ENCODE assay signal across 10 cellular contexts in genomic region chrX:68694429-68695205, GRCh38. TPM values are rescaled to one million over a fixed set of nuclear protein-coding genes. Genes with fewer than 3 reads are reported as not detected.
A peak's percentile ranks its signal among the peaks of the same experiment; 100 is the strongest.
DNase-seq lines count a peak whose midpoint lies in the region; ATAC-seq and TF ChIP-seq lines count a peak whose summit lies in the region.
"Had no signal": no experiment of that assay in that cellular context is flagged by ENCODE, and none has a peak within 500 bp of the region (broad histone marks: within the 10 kb centered on the region; RNA-seq: fewer than 3 reads in every experiment).

No MANE protein-coding gene starts in this region.

- H4K20me1 ChIP-seq in mammary epithelial cell (ENCODE audit: insufficient read depth, low read length), result no peaks in the 10 kb centered on the region

- no peak overlapping the region for H2AFZ ChIP-seq in mammary epithelial cell (ENCODE audit: low read depth, low read length)

- intact Hi-C loops in mammary epithelial cell (cut with micrococcal nuclease), result no loop called here

- H3K9ac ChIP-seq in HUES64 (ENCODE audit: low read depth, low read length) (no peak overlapping the region), mammary epithelial cell (ENCODE audit: insufficient read depth, low read length) (no peak overlapping the region)

- dilution Hi-C loops in mammary epithelial cell (cut with HindIII; ENCODE audit: low sequenced_read_pairs), result no loop called here

- in situ Hi-C loops in mammary epithelial cell (cut with MboI; ENCODE audit: low sequenced_read_pairs in 2 of 2), result no loop called here

- H3K4me1 ChIP-seq in CD8-positive, alpha-beta memory T cell (ENCODE audit: insufficient read depth, low read length), result no peaks in the 10 kb centered on the region
- H3K4me1 ChIP-seq in HUES64 (ENCODE audit: insufficient read depth, low read length) (peaks cover 18% of the 10 kb centered on the region), mammary epithelial cell (ENCODE audit: insufficient read depth, low read length) (peaks cover 9% of the 10 kb centered on the region)

- DNase-seq in CD8-positive, alpha-beta memory T cell, result no peak
- no peak for DNase-seq in endothelial cell (ENCODE audit: low spot score)
- no peak for DNase-seq in neural crest cell (ENCODE audit: low read depth, low spot score)
- no peak for DNase-seq in dermis blood vessel endothelial cell
- no peak for DNase-seq in mammary epithelial cell
- DNase-seq: MG63 had no signal

- H3K4me1 Mint-ChIP-seq in CD8-positive, alpha-beta memory T cell, result peaks cover 0 to 8% (median 2%) of the 10 kb centered on the region in 3 donors
- peaks cover 28% of the 10 kb centered on the region for H3K4me1 Mint-ChIP-seq in endothelial cell (ENCODE audit: unreplicated experiment)
- H3K4me1 Mint-ChIP-seq in neural crest cell, result peaks cover 3% of the 10 kb centered on the region

- CTCF ChIA-PET in CD8-positive, alpha-beta memory T cell (lab: Charles Lee), result no interaction called here
- CTCF ChIA-PET in mammary epithelial cell (lab: Charles Lee; ENCODE audit: low non-redundant PET), result no interaction called here

- peaks cover 15 to 23% of the 10 kb centered on the region in 2 donors for H3K27me3 Mint-ChIP-seq in CD8-positive, alpha-beta memory T cell
- H3K27me3 Mint-ChIP-seq in endothelial cell (ENCODE audit: unreplicated experiment) (peaks cover 8% of the 10 kb centered on the region), neural crest cell (ENCODE audit: low read depth) (peaks cover 6% of the 10 kb centered on the region)

- H3K27me3 ChIP-seq in CD8-positive, alpha-beta memory T cell (ENCODE audit: insufficient read depth, low read length, poor library complexity, severe bottlenecking), result no peaks in the 10 kb centered on the region
- H3K27me3 ChIP-seq in HUES64 (ENCODE audit: insufficient read depth, low read length) (peaks cover 11% of the 10 kb centered on the region), mammary epithelial cell (ENCODE audit: insufficient read depth, low read length) (no peaks in the 10 kb centered on the region)
- H3K27me3 ChIP-seq: MG63 had no signal

- no peak for ATAC-seq in GM18520 (IDR thresholded peaks at IDR 0.05; ENCODE audit: unreplicated experiment)
- no peak for ATAC-seq in HG02973 (IDR thresholded peaks at IDR 0.05; ENCODE audit: unreplicated experiment)
- ATAC-seq: GM12878 had no signal

- no peak overlapping the region for H3K27ac Mint-ChIP-seq in CD8-positive, alpha-beta memory T cell
- peak overlapping the region; percentile 74 for H3K27ac Mint-ChIP-seq in endothelial cell (ENCODE audit: unreplicated experiment)
- H3K27ac Mint-ChIP-seq in neural crest cell (ENCODE audit: unreplicated experiment), result no peak overlapping the region

- no peaks in the 10 kb centered on the region for H3K9me3 ChIP-seq in CD8-positive, alpha-beta memory T cell (ENCODE audit: low read length)
- H3K9me3 ChIP-seq in HUES64 (ENCODE audit: insufficient read depth, low read depth, low read length), result no peaks in the 10 kb centered on the region
- H3K9me3 ChIP-seq in mammary epithelial cell (replicated peaks; ENCODE audit: insufficient read depth, low read length), result no peaks in the 10 kb centered on the region
- H3K9me3 ChIP-seq: MG63 had no signal

- no peaks in the 10 kb centered on the region for H3K36me3 ChIP-seq in CD8-positive, alpha-beta memory T cell (ENCODE audit: insufficient read depth, low read length)
- H3K36me3 ChIP-seq in HUES64 (ENCODE audit: insufficient read depth, low read length) (no peaks in the 10 kb centered on the region), mammary epithelial cell (ENCODE audit: insufficient read depth, low read length) (no peaks in the 10 kb centered on the region)
- H3K36me3 ChIP-seq: MG63 had no signal

- BruUV-seq in mammary epithelial cell (replicated peaks; lab: Mats Ljungman, UMichigan), result no TSS peak

- H3K4me3 Mint-ChIP-seq in CD8-positive, alpha-beta memory T cell, result peak overlapping the region in 2 of 7 donors; percentile 20 to 25
- H3K4me3 Mint-ChIP-seq in endothelial cell (ENCODE audit: unreplicated experiment) (peak overlapping the region; percentile 97), neural crest cell (peak overlapping the region; percentile 82)

- WGBS in HUES64, result 38% methylated on average over 15 of the region's 17 CpGs
- WGBS in mammary epithelial cell (ENCODE audit: low coverage, missing lambda C conversion rate), result 70% methylated on average over 9 of the region's 17 CpGs

- POLR2A ChIA-PET in CD8-positive, alpha-beta memory T cell (lab: Charles Lee), result no interaction called here

- no peak for TF ChIP-seq CTCF in endothelial cell (IDR thresholded peaks at IDR 0.05; ENCODE audit: unreplicated experiment)
- no peak for TF ChIP-seq CTCF in neural crest cell (conservative IDR thresholded peaks at IDR 0.05)
- no peak for TF ChIP-seq CTCF in mammary epithelial cell (conservative IDR thresholded peaks at IDR 0.05 in 1 of 2, IDR thresholded peaks at IDR 0.05 in 1 of 2; ENCODE audit: extremely low read depth in 1 of 2, insufficient read depth in 1 of 2, low read depth in 1 of 2, low read length in 2 of 2)

- H3K36me3 Mint-ChIP-seq in CD8-positive, alpha-beta memory T cell, result no peaks in the 10 kb centered on the region
- H3K36me3 Mint-ChIP-seq in endothelial cell (ENCODE audit: low read depth, unreplicated experiment) (no peaks in the 10 kb centered on the region), neural crest cell (ENCODE audit: low read depth) (no peaks in the 10 kb centered on the region)

- H3K4me3 ChIP-seq in CD8-positive, alpha-beta memory T cell (ENCODE audit: low read length), result no peak overlapping the region
- H3K4me3 ChIP-seq in HUES64 (ENCODE audit: low read length) (peak overlapping the region; percentile 64), mammary epithelial cell (replicated peaks in 1 of 3; ENCODE audit: insufficient read depth in 1 of 3, low read depth in 2 of 3, low read length in 3 of 3) (no peak overlapping the region)
- H3K4me3 ChIP-seq: GM12878 had no signal

- H3K27ac ChIP-seq in CD8-positive, alpha-beta memory T cell (ENCODE audit: low read depth, low read length), result peak overlapping the region; percentile 31
- H3K27ac ChIP-seq in HUES64 (ENCODE audit: low read depth, low read length), result no peak overlapping the region
- no peak overlapping the region for H3K27ac ChIP-seq in mammary epithelial cell (ENCODE audit: insufficient read depth, low read depth, low read length)

- H3K79me2 ChIP-seq in mammary epithelial cell (ENCODE audit: insufficient read depth, low read length), result no peaks in the 10 kb centered on the region

- H3K4me2 ChIP-seq in mammary epithelial cell (ENCODE audit: insufficient read depth, low read depth, low read length), result no peak overlapping the region

- H3K9me3 Mint-ChIP-seq in CD8-positive, alpha-beta memory T cell, result no peaks in the 10 kb centered on the region
- H3K9me3 Mint-ChIP-seq in endothelial cell (ENCODE audit: unreplicated experiment) (no peaks in the 10 kb centered on the region), neural crest cell (no peaks in the 10 kb centered on the region)

RNA-seq across cellular contexts. Expression of gene STARD8, which starts 47.2 kb away (rescaled TPM):
- total RNA-seq in CD8-positive, alpha-beta memory T cell, result under 1 TPM; 0.24 to 0.42 TPM
- not detected for polyA plus RNA-seq in CD8-positive, alpha-beta memory T cell
- polyA plus RNA-seq in HUES64 (2013, experiment 1 of 2), result 1.8 TPM
- polyA plus RNA-seq in HUES64 (2013, experiment 2 of 2), result 2.8 TPM
- total RNA-seq in endothelial cell (ENCODE audit: unreplicated experiment), result 82.7 TPM
- total RNA-seq in neural crest cell, result 1.5 and 1.8 TPM in 2 replicates
- total RNA-seq in dermis blood vessel endothelial cell, result 21.6 and 46.4 TPM in 2 replicates
- under 1 TPM; 0.17 to 0.78 TPM for total RNA-seq in mammary epithelial cell
- polyA plus RNA-seq in mammary epithelial cell, result 0.19 TPM
- polyA minus RNA-seq in mammary epithelial cell, result not detected
